In genomic region chr9:91541744-91542143, GRCh38 we compare ENCODE assay signal across 22 cellular contexts.
A peak's percentile ranks its signal among the peaks of the same experiment; 100 is the strongest.
DNase-seq lines count a peak whose midpoint lies in the region; ATAC-seq, FAIRE-seq and TF ChIP-seq lines count a peak whose summit lies in the region.
"Had no signal": no experiment of that assay in that cellular context is flagged by ENCODE, and none has a peak within 500 bp of the region (broad histone marks: within the 10 kb centered on the region; RNA-seq: fewer than 3 reads in every experiment).

No MANE protein-coding gene starts in this region.

- FAIRE-seq in astrocyte (lab: Jason Lieb, UNC), result no peak

- peaks cover 13% of the 10 kb centered on the region for H3K4me1 ChIP-seq in astrocyte (ENCODE audit: insufficient read depth, low read length)
- H3K4me1 ChIP-seq: BLaER1 treated with 17β-estradiol and CSF1 and Interleukin-3, amounts not matched to agents 10 nM and 100 nM had no signal

- TF ChIP-seq CTCF in astrocyte (IDR thresholded peaks at IDR 0.05; ENCODE audit: insufficient read depth, low read depth, low read length), result no peak

- no peak overlapping the region for H3K4me2 ChIP-seq in astrocyte (ENCODE audit: low read length)
- H3K4me2 ChIP-seq: BLaER1 treated with 17β-estradiol and CSF1 and Interleukin-3, amounts not matched to agents 10 nM and 100 nM had no signal

- peak overlapping the region; percentile 23 for H3K27ac ChIP-seq in astrocyte (ENCODE audit: low read depth, low read length)
- peak overlapping the region; percentile 30 for H3K27ac ChIP-seq in epithelial cell of prostate
- H3K27ac ChIP-seq: BLaER1 treated with 17β-estradiol and CSF1 and Interleukin-3, amounts not matched to agents 10 nM and 100 nM; SK-N-MC had no signal

- peaks cover 4% of the 10 kb centered on the region for H3K36me3 Mint-ChIP-seq in astrocyte (ENCODE audit: low read depth, unreplicated experiment)
- H3K36me3 Mint-ChIP-seq in stimulated activated memory B cell treated with anti-CD40 and anti-IgM and Interleukin-4, amounts not matched to agents 10 μg/mL and 1 μg/mL and 100 μg/mL, for 72 hours, result no peaks in the 10 kb centered on the region
- H3K36me3 Mint-ChIP-seq: CD8-positive, alpha-beta T cell had no signal

- peak; percentile 21 for DNase-seq in EL
- peak; percentile 64 for DNase-seq in astrocyte (ENCODE audit: low read depth)
- DNase-seq in epithelial cell of prostate (ENCODE audit: low read depth, low spot score), result no peak
- peak; percentile 49 for DNase-seq in renal cortical epithelial cell (ENCODE audit: low read depth)
- no peak for DNase-seq in NCI-H774 (lab: John Stamatoyannopoulos, UW)
- DNase-seq in NCI-H146 treated with DMSO at 0.1 percent for 48 hours (lab: John Stamatoyannopoulos, UW; ENCODE audit: unreplicated experiment), result no peak
- no peak for DNase-seq in activated T-cell treated with anti-CD3 and anti-CD28 coated beads for 4 hours
- DNase-seq: CD8-positive, alpha-beta T cell; DMS79 treated with DMSO at 0.1 percent for 48 hours; GF-D8; MM.1S; NCI-H1092; NCI-H146; NCI-H2081; NCI-H2171 treated with DMSO at 0.1 percent for 48 hours; NCI-H446; NCI-H69; SHP77 had no signal

- peak overlapping the region; percentile 81 for H3K4me3 Mint-ChIP-seq in astrocyte (ENCODE audit: unreplicated experiment)
- H3K4me3 Mint-ChIP-seq in stimulated activated memory B cell treated with anti-CD40 and anti-IgM and Interleukin-4, amounts not matched to agents 10 μg/mL and 1 μg/mL and 100 μg/mL, for 72 hours, result no peak overlapping the region
- H3K4me3 Mint-ChIP-seq: CD8-positive, alpha-beta T cell had no signal

- ATAC-seq in stimulated activated memory B cell treated with anti-CD40 and anti-IgM and Interleukin-4, amounts not matched to agents 10 μg/mL and 1 μg/mL and 100 μg/mL, for 72 hours, result no peak
- ATAC-seq: CD8-positive, alpha-beta T cell; HCT116 had no signal

- H3K9ac ChIP-seq in astrocyte (ENCODE audit: low read length), result no peak overlapping the region
- H3K9ac ChIP-seq: BLaER1 treated with 17β-estradiol and CSF1 and Interleukin-3, amounts not matched to agents 10 nM and 100 nM had no signal

- no peaks in the 10 kb centered on the region for H3K9me3 ChIP-seq in astrocyte (ENCODE audit: insufficient read depth, low read depth, low read length)

- H4K20me1 ChIP-seq in astrocyte (ENCODE audit: insufficient read depth, low read length), result no peaks in the 10 kb centered on the region
- H4K20me1 ChIP-seq: BLaER1 treated with 17β-estradiol and CSF1 and Interleukin-3, amounts not matched to agents 10 nM and 100 nM had no signal

- no peaks in the 10 kb centered on the region for H3K79me2 ChIP-seq in astrocyte (ENCODE audit: insufficient read depth, low read length)

- peaks cover 5% of the 10 kb centered on the region for H3K9me3 Mint-ChIP-seq in astrocyte (ENCODE audit: unreplicated experiment)
- peaks cover 7% of the 10 kb centered on the region for H3K9me3 Mint-ChIP-seq in stimulated activated memory B cell treated with anti-CD40 and anti-IgM and Interleukin-4, amounts not matched to agents 10 μg/mL and 1 μg/mL and 100 μg/mL, for 72 hours
- H3K9me3 Mint-ChIP-seq: CD8-positive, alpha-beta T cell had no signal

- no peak overlapping the region for H3K4me3 ChIP-seq in astrocyte (ENCODE audit: insufficient read depth, low read depth, low read length)
- H3K4me3 ChIP-seq: BLaER1 treated with 17β-estradiol and CSF1 and Interleukin-3, amounts not matched to agents 10 nM and 100 nM; SK-N-MC had no signal

- H2AFZ ChIP-seq in astrocyte (ENCODE audit: low read depth, low read length), result peak overlapping the region; percentile 20

- no peaks in the 10 kb centered on the region for H3K27me3 ChIP-seq in astrocyte (ENCODE audit: insufficient read depth, low read length)
- H3K27me3 ChIP-seq: BLaER1 treated with 17β-estradiol and CSF1 and Interleukin-3, amounts not matched to agents 10 nM and 100 nM had no signal

- no peaks in the 10 kb centered on the region for H3K27me3 Mint-ChIP-seq in astrocyte (ENCODE audit: low read depth, unreplicated experiment)
- no peaks in the 10 kb centered on the region for H3K27me3 Mint-ChIP-seq in stimulated activated memory B cell treated with anti-CD40 and anti-IgM and Interleukin-4, amounts not matched to agents 10 μg/mL and 1 μg/mL and 100 μg/mL, for 72 hours

- no peaks in the 10 kb centered on the region for H3K36me3 ChIP-seq in astrocyte (ENCODE audit: insufficient read depth, low read length)
- H3K36me3 ChIP-seq: BLaER1 treated with 17β-estradiol and CSF1 and Interleukin-3, amounts not matched to agents 10 nM and 100 nM had no signal

- peaks cover 28% of the 10 kb centered on the region for H3K4me1 Mint-ChIP-seq in astrocyte (ENCODE audit: low read depth, unreplicated experiment)
- peaks cover 14% of the 10 kb centered on the region for H3K4me1 Mint-ChIP-seq in stimulated activated memory B cell treated with anti-CD40 and anti-IgM and Interleukin-4, amounts not matched to agents 10 μg/mL and 1 μg/mL and 100 μg/mL, for 72 hours

- peak overlapping the region; percentile 43 for H3K27ac Mint-ChIP-seq in astrocyte (ENCODE audit: unreplicated experiment)
- H3K27ac Mint-ChIP-seq in stimulated activated memory B cell treated with anti-CD40 and anti-IgM and Interleukin-4, amounts not matched to agents 10 μg/mL and 1 μg/mL and 100 μg/mL, for 72 hours, result no peak overlapping the region
- H3K27ac Mint-ChIP-seq: CD8-positive, alpha-beta T cell had no signal

Comparison
In these comparisons a context has a peak if more than half of its experiments do, and no peak if none do; other contexts are left out.
1. DNase-seq: peak in EL (single experiment), astrocyte (single experiment) and renal cortical epithelial cell (single experiment); none in epithelial cell of prostate (single experiment), NCI-H774 (single experiment), NCI-H146 treated with DMSO at 0.1 percent for 48 hours (single experiment) and activated T-cell treated with anti-CD3 and anti-CD28 coated beads for 4 hours (single experiment).